In the genomic region with DNA sequence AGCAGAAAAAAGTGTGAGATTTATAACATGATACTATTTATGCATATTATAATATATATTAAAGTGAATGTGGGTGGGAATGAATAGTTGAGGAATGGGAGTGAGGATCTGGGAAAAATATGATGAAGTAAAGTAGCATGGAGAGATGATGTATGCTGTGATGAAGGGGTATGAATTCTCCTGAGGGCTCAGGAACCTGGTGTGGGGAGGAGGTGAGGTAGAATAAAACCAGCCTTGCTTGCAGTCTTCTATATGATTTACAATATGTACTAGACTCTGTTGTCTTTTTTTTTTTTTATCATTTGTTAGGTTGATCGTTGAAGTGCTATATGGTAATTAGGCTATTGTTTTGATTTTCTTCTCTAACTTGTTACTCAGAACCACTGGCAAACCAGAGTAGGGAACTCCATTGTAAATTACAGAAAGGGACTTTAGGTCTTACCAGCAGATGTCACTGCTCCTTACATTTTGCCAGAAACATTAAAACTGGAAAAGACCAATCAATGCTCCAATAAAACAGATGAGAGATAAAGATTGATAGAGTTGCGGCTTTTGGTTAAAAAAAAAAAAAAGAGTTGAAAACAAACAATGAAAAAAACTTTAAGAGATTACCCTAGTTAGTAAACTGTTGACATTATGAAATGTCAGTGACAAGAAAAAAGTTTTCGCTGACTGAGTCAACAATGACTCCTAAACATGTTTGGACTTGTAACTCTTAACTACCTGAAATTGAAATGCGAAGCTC, we compare ENCODE assay signal across 1 cellular context.
TF ChIP-seq lines count a peak whose summit lies in the region.

No MANE protein-coding gene starts in this region.

TF ChIP-seq in GM23338, 12 proteins besides CTCF, POLR2A, EP300 and RAD21 (continued from another document):
- TF ChIP-seq, protein P1, sequence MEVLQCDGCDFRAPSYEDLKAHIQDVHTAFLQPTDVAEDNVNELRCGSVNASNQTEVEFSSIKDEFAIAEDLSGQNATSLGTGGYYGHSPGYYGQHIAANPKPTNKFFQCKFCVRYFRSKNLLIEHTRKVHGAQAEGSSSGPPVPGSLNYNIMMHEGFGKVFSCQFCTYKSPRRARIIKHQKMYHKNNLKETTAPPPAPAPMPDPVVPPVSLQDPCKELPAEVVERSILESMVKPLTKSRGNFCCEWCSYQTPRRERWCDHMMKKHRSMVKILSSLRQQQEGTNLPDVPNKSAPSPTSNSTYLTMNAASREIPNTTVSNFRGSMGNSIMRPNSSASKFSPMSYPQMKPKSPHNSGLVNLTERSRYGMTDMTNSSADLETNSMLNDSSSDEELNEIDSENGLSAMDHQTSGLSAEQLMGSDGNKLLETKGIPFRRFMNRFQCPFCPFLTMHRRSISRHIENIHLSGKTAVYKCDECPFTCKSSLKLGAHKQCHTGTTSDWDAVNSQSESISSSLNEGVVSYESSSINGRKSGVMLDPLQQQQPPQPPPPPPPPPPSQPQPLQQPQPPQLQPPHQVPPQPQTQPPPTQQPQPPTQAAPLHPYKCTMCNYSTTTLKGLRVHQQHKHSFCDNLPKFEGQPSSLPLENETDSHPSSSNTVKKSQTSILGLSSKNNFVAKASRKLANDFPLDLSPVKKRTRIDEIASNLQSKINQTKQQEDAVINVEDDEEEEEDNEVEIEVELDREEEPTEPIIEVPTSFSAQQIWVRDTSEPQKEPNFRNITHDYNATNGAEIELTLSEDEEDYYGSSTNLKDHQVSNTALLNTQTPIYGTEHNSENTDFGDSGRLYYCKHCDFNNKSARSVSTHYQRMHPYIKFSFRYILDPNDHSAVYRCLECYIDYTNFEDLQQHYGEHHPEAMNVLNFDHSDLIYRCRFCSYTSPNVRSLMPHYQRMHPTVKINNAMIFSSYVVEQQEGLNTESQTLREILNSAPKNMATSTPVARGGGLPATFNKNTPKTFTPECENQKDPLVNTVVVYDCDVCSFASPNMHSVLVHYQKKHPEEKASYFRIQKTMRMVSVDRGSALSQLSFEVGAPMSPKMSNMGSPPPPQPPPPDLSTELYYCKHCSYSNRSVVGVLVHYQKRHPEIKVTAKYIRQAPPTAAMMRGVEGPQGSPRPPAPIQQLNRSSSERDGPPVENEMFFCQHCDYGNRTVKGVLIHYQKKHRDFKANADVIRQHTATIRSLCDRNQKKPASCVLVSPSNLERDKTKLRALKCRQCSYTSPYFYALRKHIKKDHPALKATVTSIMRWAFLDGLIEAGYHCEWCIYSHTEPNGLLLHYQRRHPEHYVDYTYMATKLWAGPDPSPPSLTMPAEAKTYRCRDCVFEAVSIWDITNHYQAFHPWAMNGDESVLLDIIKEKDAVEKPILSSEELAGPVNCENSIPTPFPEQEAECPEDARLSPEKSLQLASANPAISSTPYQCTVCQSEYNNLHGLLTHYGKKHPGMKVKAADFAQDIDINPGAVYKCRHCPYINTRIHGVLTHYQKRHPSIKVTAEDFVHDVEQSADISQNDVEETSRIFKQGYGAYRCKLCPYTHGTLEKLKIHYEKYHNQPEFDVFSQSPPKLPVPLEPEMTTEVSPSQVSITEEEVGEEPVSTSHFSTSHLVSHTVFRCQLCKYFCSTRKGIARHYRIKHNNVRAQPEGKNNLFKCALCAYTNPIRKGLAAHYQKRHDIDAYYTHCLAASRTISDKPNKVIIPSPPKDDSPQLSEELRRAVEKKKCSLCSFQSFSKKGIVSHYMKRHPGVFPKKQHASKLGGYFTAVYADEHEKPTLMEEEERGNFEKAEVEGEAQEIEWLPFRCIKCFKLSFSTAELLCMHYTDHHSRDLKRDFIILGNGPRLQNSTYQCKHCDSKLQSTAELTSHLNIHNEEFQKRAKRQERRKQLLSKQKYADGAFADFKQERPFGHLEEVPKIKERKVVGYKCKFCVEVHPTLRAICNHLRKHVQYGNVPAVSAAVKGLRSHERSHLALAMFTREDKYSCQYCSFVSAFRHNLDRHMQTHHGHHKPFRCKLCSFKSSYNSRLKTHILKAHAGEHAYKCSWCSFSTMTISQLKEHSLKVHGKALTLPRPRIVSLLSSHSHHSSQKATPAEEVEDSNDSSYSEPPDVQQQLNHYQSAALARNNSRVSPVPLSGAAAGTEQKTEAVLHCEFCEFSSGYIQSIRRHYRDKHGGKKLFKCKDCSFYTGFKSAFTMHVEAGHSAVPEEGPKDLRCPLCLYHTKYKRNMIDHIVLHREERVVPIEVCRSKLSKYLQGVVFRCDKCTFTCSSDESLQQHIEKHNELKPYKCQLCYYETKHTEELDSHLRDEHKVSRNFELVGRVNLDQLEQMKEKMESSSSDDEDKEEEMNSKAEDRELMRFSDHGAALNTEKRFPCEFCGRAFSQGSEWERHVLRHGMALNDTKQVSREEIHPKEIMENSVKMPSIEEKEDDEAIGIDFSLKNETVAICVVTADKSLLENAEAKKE (CRISPR knock-in tag; IDR thresholded peaks at IDR 0.05), result no peak
- TF ChIP-seq ZNF114 (CRISPR knock-in tag; IDR thresholded peaks at IDR 0.05) (no peak), CREB1 (CRISPR knock-in tag; IDR thresholded peaks at IDR 0.05; ENCODE audit: low read depth) (no peak)
- TF ChIP-seq, protein P2, sequence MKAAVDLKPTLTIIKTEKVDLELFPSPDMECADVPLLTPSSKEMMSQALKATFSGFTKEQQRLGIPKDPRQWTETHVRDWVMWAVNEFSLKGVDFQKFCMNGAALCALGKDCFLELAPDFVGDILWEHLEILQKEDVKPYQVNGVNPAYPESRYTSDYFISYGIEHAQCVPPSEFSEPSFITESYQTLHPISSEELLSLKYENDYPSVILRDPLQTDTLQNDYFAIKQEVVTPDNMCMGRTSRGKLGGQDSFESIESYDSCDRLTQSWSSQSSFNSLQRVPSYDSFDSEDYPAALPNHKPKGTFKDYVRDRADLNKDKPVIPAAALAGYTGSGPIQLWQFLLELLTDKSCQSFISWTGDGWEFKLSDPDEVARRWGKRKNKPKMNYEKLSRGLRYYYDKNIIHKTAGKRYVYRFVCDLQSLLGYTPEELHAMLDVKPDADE (IDR thresholded peaks at IDR 0.05), result no peak
